Comparison of ENCODE assay signal across 8 cellular contexts in genomic region chr2:39435254-39435653, GRCh38. TPM values are rescaled to one million over a fixed set of nuclear protein-coding genes. Genes with fewer than 3 reads are reported as not detected.
A peak's percentile ranks its signal among the peaks of the same experiment; 100 is the strongest.
DNase-seq lines count a peak whose midpoint lies in the region; ATAC-seq and TF ChIP-seq lines count a peak whose summit lies in the region.

No MANE protein-coding gene starts in this region.

- WGBS in liver, result 72% methylated on average over 8 of the region's 8 CpGs
- 55 to 63% methylated on average over 8 of the region's 8 CpGs for WGBS in upper lobe of left lung, 2 donors

- H3K9ac ChIP-seq in liver (ENCODE audit: low read depth in 1 of 2, low read length in 2 of 2), result no peak overlapping the region

- H3K27ac ChIP-seq in liver (ENCODE audit: low read depth in 1 of 2, low read length in 2 of 2) (no peak overlapping the region), upper lobe of left lung (peak overlapping the region in 3 of 4 donors; percentile 93 to 99 (median 96))

- H3K4me3 Mint-ChIP-seq in activated naive CD4-positive, alpha-beta T cell treated with anti-CD3 and anti-CD28 coated beads, Interleukin-2, amount 50 U/mL, for 24 hours, result peak overlapping the region; percentile 97

- peaks cover 79% of the 10 kb centered on the region for H3K4me1 Mint-ChIP-seq in activated naive CD4-positive, alpha-beta T cell treated with anti-CD3 and anti-CD28 coated beads, Interleukin-2, amount 50 U/mL, for 24 hours

- no peak for TF ChIP-seq POLR2A in upper lobe of left lung (IDR thresholded peaks at IDR 0.05)

- TF ChIP-seq CTCF in liver (IDR thresholded peaks at IDR 0.05; ENCODE audit: low read depth, low read length, missing input control), result no peak
- TF ChIP-seq CTCF in upper lobe of left lung (IDR thresholded peaks at IDR 0.05), result no peak

- H3K4me3 ChIP-seq in liver (ENCODE audit: low read depth in 1 of 3, low read length in 3 of 3) (peak overlapping the region in 2 of 3 donors; percentile 31 to 95), upper lobe of left lung (peak overlapping the region in 3 of 4 donors; percentile 91 to 97 (median 94))

- no peaks in the 10 kb centered on the region for H3K36me3 ChIP-seq in liver (ENCODE audit: control insufficient read depth in 4 of 4, insufficient read depth in 3 of 4, low read depth in 1 of 4, low read length in 3 of 4)
- no peaks in the 10 kb centered on the region for H3K36me3 ChIP-seq in upper lobe of left lung

- no peaks in the 10 kb centered on the region for H3K9me3 Mint-ChIP-seq in activated naive CD4-positive, alpha-beta T cell treated with anti-CD3 and anti-CD28 coated beads, Interleukin-2, amount 50 U/mL, for 24 hours
- H3K9me3 Mint-ChIP-seq in activated naive CD4-positive, alpha-beta T cell treated with anti-CD3 and anti-CD28 coated beads, Interleukin-2, amount 50 U/mL, for 72 hours, result no peaks in the 10 kb centered on the region

- no peaks in the 10 kb centered on the region for H3K36me3 Mint-ChIP-seq in activated naive CD4-positive, alpha-beta T cell treated with anti-CD3 and anti-CD28 coated beads, Interleukin-2, amount 50 U/mL, for 24 hours
- peaks cover 5 to 7% of the 10 kb centered on the region in 2 donors for H3K36me3 Mint-ChIP-seq in activated naive CD4-positive, alpha-beta T cell treated with anti-CD3 and anti-CD28 coated beads, Interleukin-2, amount 50 U/mL, for 72 hours

- no peak for TF ChIP-seq EP300 in upper lobe of left lung (IDR thresholded peaks at IDR 0.05)

- H3K9me3 ChIP-seq in liver (ENCODE audit: control insufficient read depth in 4 of 4, low read length in 3 of 4) (no peaks in the 10 kb centered on the region), upper lobe of left lung (no peaks in the 10 kb centered on the region)

- DNase-seq in activated naive CD4-positive, alpha-beta T cell treated with anti-CD3 and anti-CD28 coated beads, Interleukin-2, amount 50 U/mL, for 72 hours (ENCODE audit: low spot score in 2 of 2), result no peak
- DNase-seq in amniotic epithelial cell (ENCODE audit: low read depth), result peak; percentile 26
- peak in 1 of 2 donors; percentile 23 for DNase-seq in upper lobe of left lung
- DNase-seq in NCI-H146 treated with DMSO at 0.1 percent for 48 hours (lab: John Stamatoyannopoulos, UW; ENCODE audit: unreplicated experiment), result no peak
- no peak for DNase-seq in GM19240 (ENCODE audit: insufficient read length, low spot score)
- DNase-seq in H4 (ENCODE audit: low spot score), result no peak

- H3K27ac Mint-ChIP-seq in activated naive CD4-positive, alpha-beta T cell treated with anti-CD3 and anti-CD28 coated beads, Interleukin-2, amount 50 U/mL, for 24 hours, result peak overlapping the region; percentile 12
- no peak overlapping the region for H3K27ac Mint-ChIP-seq in activated naive CD4-positive, alpha-beta T cell treated with anti-CD3 and anti-CD28 coated beads, Interleukin-2, amount 50 U/mL, for 72 hours

- no peaks in the 10 kb centered on the region for H3K27me3 Mint-ChIP-seq in activated naive CD4-positive, alpha-beta T cell treated with anti-CD3 and anti-CD28 coated beads, Interleukin-2, amount 50 U/mL, for 24 hours

- H3K4me1 ChIP-seq in liver (ENCODE audit: control insufficient read depth in 4 of 4, insufficient read depth in 4 of 4, low read length in 3 of 4) (peaks cover 7 to 37% (median 25%) of the 10 kb centered on the region in 4 donors), upper lobe of left lung (peaks cover 40 to 70% (median 56%) of the 10 kb centered on the region in 4 donors)

- no peak for TF ChIP-seq RAD21 in liver (IDR thresholded peaks at IDR 0.05)

- H3K27me3 ChIP-seq in liver (ENCODE audit: control insufficient read depth in 4 of 4, insufficient read depth in 4 of 4, low read length in 3 of 4) (no peaks in the 10 kb centered on the region), upper lobe of left lung (no peaks in the 10 kb centered on the region)

- ATAC-seq in activated naive CD4-positive, alpha-beta T cell treated with anti-CD3 and anti-CD28 coated beads, Interleukin-2, amount 50 U/mL, for 72 hours, result no peak
- no peak for ATAC-seq in upper lobe of left lung (ENCODE audit: low FRiP score in 2 of 2)

TF ChIP-seq in liver, 16 proteins besides CTCF, POLR2A, EP300 and RAD21:
- TF ChIP-seq HNF4A (conservative IDR thresholded peaks at IDR 0.05) (no peak), REST (IDR thresholded peaks at IDR 0.05) (no peak), EGR1 (IDR thresholded peaks at IDR 0.05; ENCODE audit: low read depth in 2 of 2) (no peak), SP1 (IDR thresholded peaks at IDR 0.05) (no peak), JUND (IDR thresholded peaks at IDR 0.05) (no peak), HNF4G (IDR thresholded peaks at IDR 0.05) (no peak), YY1 (IDR thresholded peaks at IDR 0.05) (no peak), FOXA1 (IDR thresholded peaks at IDR 0.05) (no peak), TAF1 (conservative IDR thresholded peaks at IDR 0.05) (no peak), ZBTB33 (IDR thresholded peaks at IDR 0.05) (no peak), NR2F2 (IDR thresholded peaks at IDR 0.05) (no peak), ATF3 (IDR thresholded peaks at IDR 0.05) (no peak), FOXA2 (IDR thresholded peaks at IDR 0.05) (no peak), GABPA (IDR thresholded peaks at IDR 0.05 in 1 of 2, conservative IDR thresholded peaks at IDR 0.05 in 1 of 2) (no peak), MAX (IDR thresholded peaks at IDR 0.05) (no peak), RXRA (IDR thresholded peaks at IDR 0.05) (no peak)

RNA-seq across cellular contexts. Expression of gene MAP4K3, which starts 1.8 kb away (rescaled TPM):
- total RNA-seq in activated naive CD4-positive, alpha-beta T cell treated with anti-CD3 and anti-CD28 coated beads, Interleukin-2, amount 50 U/mL, for 72 hours, result 10 to 100 TPM; 16.1 to 17.7 TPM
- 10 to 100 TPM; 14.5 to 23.8 TPM for total RNA-seq in liver
- 1 to 10 TPM; 6.2 to 7.3 TPM for polyA plus RNA-seq in liver
- 10 to 100 TPM; 29.8 to 83.6 (median 51.1) TPM for total RNA-seq in upper lobe of left lung
- total RNA-seq in H4 (2014; rRNA removed; shearing (Covaris generic)), result 19.2 and 20.1 TPM in 2 replicates

Comparison
In these comparisons a context has a peak if more than half of its experiments do, and no peak if none do; other contexts are left out.
1. H3K27ac ChIP-seq: peak in upper lobe of left lung (3 of 4); none in liver (0 of 2).